Comparison of ENCODE assay signal across 8 cellular contexts in genomic region chr15:100627789-100628395, GRCh38. TPM values are rescaled to one million over a fixed set of nuclear protein-coding genes. Genes with fewer than 3 reads are reported as not detected.
A peak's percentile ranks its signal among the peaks of the same experiment; 100 is the strongest.
DNase-seq lines count a peak whose midpoint lies in the region; ATAC-seq and TF ChIP-seq lines count a peak whose summit lies in the region.

No MANE protein-coding gene starts in this region.

- no peaks in the 10 kb centered on the region for H3K9me3 Mint-ChIP-seq in activated T-helper 17 cell treated with anti-CD3 and anti-CD28 coated beads, Interleukin-2, amount 50 U/mL, for 72 hours

- 30 to 36% methylated on average over 6 of the region's 6 CpGs for WGBS in tibial nerve, 2 donors

- no peak overlapping the region for H2AFZ ChIP-seq in osteoblast (ENCODE audit: low read length)

- peaks cover 27% of the 10 kb centered on the region for H3K79me2 ChIP-seq in osteoblast (ENCODE audit: insufficient read depth, low read length)

- H3K4me3 ChIP-seq in foreskin fibroblast (ENCODE audit: low read depth in 1 of 2, low read length in 2 of 2) (no peak overlapping the region), osteoblast (ENCODE audit: insufficient read depth, low read length) (no peak overlapping the region), tibial nerve (no peak overlapping the region)

- no peak for TF ChIP-seq EP300 in tibial nerve (IDR thresholded peaks at IDR 0.05)

- H3K4me3 Mint-ChIP-seq in activated T-helper 17 cell treated with anti-CD3 and anti-CD28 coated beads, Interleukin-2, amount 50 U/mL, for 72 hours: no peak overlapping the region

- peaks cover 7% of the 10 kb centered on the region for H3K4me1 Mint-ChIP-seq in activated T-helper 17 cell treated with anti-CD3 and anti-CD28 coated beads, Interleukin-2, amount 50 U/mL, for 72 hours

- DNase-seq in DMS53 (lab: John Stamatoyannopoulos, UW) (peak; percentile 74), KG1 (lab: John Stamatoyannopoulos, UW) (peak; percentile 50), RPMI8226 (peak; percentile 78), foreskin fibroblast (peak; percentile 66 to 87), osteoblast (ENCODE audit: insufficient read length, low spot score, missing footprints) (peak; percentile 60), tibial nerve (ENCODE audit: low spot score in 2 of 2) (peak; percentile 46 to 75)

- no peak overlapping the region for H3K27ac Mint-ChIP-seq in activated T-helper 17 cell treated with anti-CD3 and anti-CD28 coated beads, Interleukin-2, amount 50 U/mL, for 72 hours

- no peaks in the 10 kb centered on the region for H3K9me3 ChIP-seq in osteoblast (ENCODE audit: low read depth, low read length)
- H3K9me3 ChIP-seq in tibial nerve: no peaks in the 10 kb centered on the region

- H3K27me3 ChIP-seq in osteoblast (ENCODE audit: insufficient read depth, low read length) (no peaks in the 10 kb centered on the region), tibial nerve (no peaks in the 10 kb centered on the region)

- H3K4me2 ChIP-seq in osteoblast (ENCODE audit: insufficient read depth, low read length): no peak overlapping the region

- ATAC-seq in GM21576 (IDR thresholded peaks at IDR 0.05; ENCODE audit: unreplicated experiment): peak; percentile 93
- ATAC-seq in activated T-helper 17 cell treated with anti-CD3 and anti-CD28 coated beads, Interleukin-2, amount 50 U/mL, for 72 hours (replicated peaks): peak; percentile 69

- H3K36me3 Mint-ChIP-seq in activated T-helper 17 cell treated with anti-CD3 and anti-CD28 coated beads, Interleukin-2, amount 50 U/mL, for 72 hours (ENCODE audit: low read depth): peaks cover 50% of the 10 kb centered on the region

- TF ChIP-seq CTCF in foreskin fibroblast (IDR thresholded peaks at IDR 0.05; ENCODE audit: low read depth, low read length): peak; percentile 53
- peak; percentile 82 for TF ChIP-seq CTCF in osteoblast (IDR thresholded peaks at IDR 0.05; ENCODE audit: extremely low read depth, low read depth, low read length)
- TF ChIP-seq CTCF in tibial nerve (IDR thresholded peaks at IDR 0.05): peak; percentile 71 to 86 (median 82)

- H3K36me3 ChIP-seq in osteoblast (ENCODE audit: insufficient read depth, low read length) (peaks cover 19% of the 10 kb centered on the region), tibial nerve (peaks cover 0 to 32% (median 0%) of the 10 kb centered on the region in 3 donors)

- H3K4me1 ChIP-seq in osteoblast (ENCODE audit: insufficient read depth, low read length) (peaks cover 30% of the 10 kb centered on the region), tibial nerve (peaks cover 0 to 3% (median 0%) of the 10 kb centered on the region in 4 donors)

- no peaks in the 10 kb centered on the region for H3K27me3 Mint-ChIP-seq in activated T-helper 17 cell treated with anti-CD3 and anti-CD28 coated beads, Interleukin-2, amount 50 U/mL, for 72 hours

- peaks cover 19% of the 10 kb centered on the region for H4K20me1 ChIP-seq in osteoblast (ENCODE audit: insufficient read depth, low read length)

- no peak for TF ChIP-seq POLR2A in tibial nerve (IDR thresholded peaks at IDR 0.05)

- H3K27ac ChIP-seq in osteoblast (ENCODE audit: low read depth, low read length) (no peak overlapping the region), tibial nerve (no peak overlapping the region)

RNA-seq across cellular contexts. Expression of gene ASB7, which starts 25.5 kb away (rescaled TPM):
- 10 to 100 TPM; 16.4 to 30.3 TPM for total RNA-seq in activated T-helper 17 cell treated with anti-CD3 and anti-CD28 coated beads, Interleukin-2, amount 50 U/mL, for 72 hours
- total RNA-seq in osteoblast: 17.1 and 18.1 TPM in 2 replicates
- total RNA-seq in tibial nerve: 10 to 100 TPM; 11.4 to 12.7 (median 12.1) TPM

RNA-seq across cellular contexts. Expression of gene LINS1, which starts 25.9 kb away (rescaled TPM):
- 10 to 100 TPM; 33.0 to 45.0 TPM for total RNA-seq in activated T-helper 17 cell treated with anti-CD3 and anti-CD28 coated beads, Interleukin-2, amount 50 U/mL, for 72 hours
- total RNA-seq in osteoblast (14.8 and 16.8 TPM in 2 replicates), tibial nerve (10 to 100 TPM; 10.7 to 76.6 (median 35.7) TPM)
